ENCODE assay signal across 1 cellular context in the genomic region with DNA sequence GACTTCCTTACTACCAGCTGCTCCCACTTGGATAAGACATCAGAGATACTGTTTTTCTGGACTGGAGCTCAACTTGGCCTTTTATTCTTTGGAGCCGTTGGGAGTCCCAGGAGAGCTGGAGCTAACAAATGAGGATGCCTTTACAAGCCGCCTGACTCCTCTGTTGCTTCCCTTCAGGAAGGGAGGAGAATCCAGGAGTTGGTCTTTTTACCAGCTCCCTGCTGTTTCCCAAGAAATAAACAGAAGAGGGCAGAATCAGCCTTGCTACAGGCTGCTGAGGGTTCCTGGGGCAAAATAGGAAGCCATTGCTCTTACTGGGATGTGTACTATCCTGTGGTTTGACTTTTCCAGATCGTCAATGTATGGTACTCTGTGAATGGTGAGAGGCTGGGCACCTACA.
TF ChIP-seq lines count a peak whose summit lies in the region.

No MANE protein-coding gene starts in this region.

TF ChIP-seq in liver, 16 proteins besides CTCF, POLR2A, EP300 and RAD21 (continued from another document):
- TF ChIP-seq, protein P1, sequence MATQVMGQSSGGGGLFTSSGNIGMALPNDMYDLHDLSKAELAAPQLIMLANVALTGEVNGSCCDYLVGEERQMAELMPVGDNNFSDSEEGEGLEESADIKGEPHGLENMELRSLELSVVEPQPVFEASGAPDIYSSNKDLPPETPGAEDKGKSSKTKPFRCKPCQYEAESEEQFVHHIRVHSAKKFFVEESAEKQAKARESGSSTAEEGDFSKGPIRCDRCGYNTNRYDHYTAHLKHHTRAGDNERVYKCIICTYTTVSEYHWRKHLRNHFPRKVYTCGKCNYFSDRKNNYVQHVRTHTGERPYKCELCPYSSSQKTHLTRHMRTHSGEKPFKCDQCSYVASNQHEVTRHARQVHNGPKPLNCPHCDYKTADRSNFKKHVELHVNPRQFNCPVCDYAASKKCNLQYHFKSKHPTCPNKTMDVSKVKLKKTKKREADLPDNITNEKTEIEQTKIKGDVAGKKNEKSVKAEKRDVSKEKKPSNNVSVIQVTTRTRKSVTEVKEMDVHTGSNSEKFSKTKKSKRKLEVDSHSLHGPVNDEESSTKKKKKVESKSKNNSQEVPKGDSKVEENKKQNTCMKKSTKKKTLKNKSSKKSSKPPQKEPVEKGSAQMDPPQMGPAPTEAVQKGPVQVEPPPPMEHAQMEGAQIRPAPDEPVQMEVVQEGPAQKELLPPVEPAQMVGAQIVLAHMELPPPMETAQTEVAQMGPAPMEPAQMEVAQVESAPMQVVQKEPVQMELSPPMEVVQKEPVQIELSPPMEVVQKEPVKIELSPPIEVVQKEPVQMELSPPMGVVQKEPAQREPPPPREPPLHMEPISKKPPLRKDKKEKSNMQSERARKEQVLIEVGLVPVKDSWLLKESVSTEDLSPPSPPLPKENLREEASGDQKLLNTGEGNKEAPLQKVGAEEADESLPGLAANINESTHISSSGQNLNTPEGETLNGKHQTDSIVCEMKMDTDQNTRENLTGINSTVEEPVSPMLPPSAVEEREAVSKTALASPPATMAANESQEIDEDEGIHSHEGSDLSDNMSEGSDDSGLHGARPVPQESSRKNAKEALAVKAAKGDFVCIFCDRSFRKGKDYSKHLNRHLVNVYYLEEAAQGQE (IDR thresholded peaks at IDR 0.05): no peak
- TF ChIP-seq JUND (IDR thresholded peaks at IDR 0.05): no peak
- no peak for TF ChIP-seq HNF4G (IDR thresholded peaks at IDR 0.05)
- no peak for TF ChIP-seq GABPA (IDR thresholded peaks at IDR 0.05 in 1 of 2, conservative IDR thresholded peaks at IDR 0.05 in 1 of 2)
- TF ChIP-seq FOXA2 (IDR thresholded peaks at IDR 0.05): no peak
